In the genomic region with DNA sequence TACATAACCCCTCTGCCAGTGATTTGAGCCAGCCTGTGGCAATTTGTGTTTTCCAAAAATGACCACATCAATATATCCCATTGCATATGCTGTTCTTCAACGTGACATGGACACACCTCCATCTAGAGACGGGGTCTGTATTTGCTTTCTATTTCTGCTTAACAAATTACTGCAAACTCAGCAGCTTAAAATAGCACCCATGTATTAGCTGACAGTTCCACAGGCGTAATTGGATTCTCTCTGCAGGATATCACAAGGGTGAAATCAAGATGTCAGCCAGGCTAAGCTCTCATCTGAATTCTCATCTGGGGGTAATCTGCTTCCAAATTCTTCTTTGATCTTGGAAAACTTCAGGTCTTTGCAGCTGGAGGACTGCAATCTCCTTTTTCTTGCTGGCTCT, we compare ENCODE assay signal across 1 cellular context.
TF ChIP-seq lines count a peak whose summit lies in the region.

No MANE protein-coding gene starts in this region.

TF ChIP-seq in A549, 52 proteins besides CTCF, POLR2A, EP300 and RAD21:
- TF ChIP-seq CBX2 (IDR thresholded peaks at IDR 0.05; ENCODE audit: borderline replicate concordance, low read depth) (no peak), MAFK (IDR thresholded peaks at IDR 0.05; ENCODE audit: partially characterized antibody) (peak; percentile 69)
